37 cellular contexts compared by ENCODE assay signal in the genomic region with DNA sequence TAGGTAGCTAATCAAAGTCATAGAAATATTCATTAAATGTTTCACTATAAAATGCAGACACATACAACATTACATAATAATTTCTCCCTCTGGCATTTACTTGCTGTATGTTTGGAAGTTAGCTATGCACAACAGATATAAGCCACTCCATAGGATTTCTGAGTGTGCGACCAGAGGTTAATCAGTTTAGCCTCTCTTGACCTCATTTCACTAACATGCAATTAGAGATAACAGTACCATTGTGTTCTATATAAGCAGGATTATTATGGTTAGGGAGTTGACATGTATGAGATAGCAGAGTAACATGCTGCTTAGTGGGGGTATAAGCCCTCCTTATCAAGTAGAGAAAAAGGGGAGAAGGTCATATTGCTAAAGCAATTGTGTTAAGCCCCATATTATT. TPM values are rescaled to one million over a fixed set of nuclear protein-coding genes. Genes with fewer than 3 reads are reported as not detected.
"Had no signal": no experiment of that assay in that cellular context is flagged by ENCODE, and none has a peak within 500 bp of the region (broad histone marks: within the 10 kb centered on the region; RNA-seq: fewer than 3 reads in every experiment).

No MANE protein-coding gene starts in this region.

- H3K4me1 Mint-ChIP-seq: activated CD4-positive, alpha-beta T cell treated with anti-CD3 and anti-CD28 coated beads for 36 hours; activated CD4-positive, alpha-beta T cell treated with anti-CD3 and anti-CD28 coated beads, Interleukin-2, amount 10 ng/mL, durations not matched to agents 24 days and 14 days; activated naive CD4-positive, alpha-beta T cell treated with anti-CD3 and anti-CD28 coated beads, Interleukin-2, amount 10 ng/mL, durations not matched to agents 7 days and 5 days had no signal

- FAIRE-seq: astrocyte, bronchial epithelial cell, colon had no signal

- H3K27me3 Mint-ChIP-seq: activated CD4-positive, alpha-beta memory T cell treated with anti-CD3 and anti-CD28 coated beads for 36 hours; activated CD4-positive, alpha-beta T cell treated with anti-CD3 and anti-CD28 coated beads for 36 hours; activated CD4-positive, alpha-beta T cell treated with anti-CD3 and anti-CD28 coated beads, Interleukin-2, amount 10 ng/mL, durations not matched to agents 24 days and 14 days; activated CD8-positive, alpha-beta memory T cell treated with anti-CD3 and anti-CD28 coated beads, Interleukin-2, amount 10 ng/mL, durations not matched to agents 7 days and 5 days; activated naive CD4-positive, alpha-beta T cell treated with anti-CD3 and anti-CD28 coated beads, Interleukin-2, amount 10 ng/mL, durations not matched to agents 7 days and 5 days; activated naive CD8-positive, alpha-beta T cell treated with anti-CD3 and anti-CD28 coated beads, Interleukin-2, amount 10 ng/mL, durations not matched to agents 7 days and 5 days; activated T-cell treated with anti-CD3 and anti-CD28 coated beads, Interleukin-2, amount 50 U/mL, for 24 hours; effector memory CD8-positive, alpha-beta T cell had no signal

- H3K27ac Mint-ChIP-seq: activated CD4-positive, alpha-beta memory T cell treated with anti-CD3 and anti-CD28 coated beads for 36 hours; activated CD4-positive, alpha-beta T cell treated with anti-CD3 and anti-CD28 coated beads for 36 hours; activated CD4-positive, alpha-beta T cell treated with anti-CD3 and anti-CD28 coated beads, Interleukin-2, amount 10 ng/mL, durations not matched to agents 24 days and 14 days; activated CD8-positive, alpha-beta memory T cell treated with anti-CD3 and anti-CD28 coated beads, Interleukin-2, amount 10 ng/mL, durations not matched to agents 7 days and 5 days; activated CD8-positive, alpha-beta T cell treated with anti-CD3 and anti-CD28 coated beads, Interleukin-2, amount 10 ng/mL, durations not matched to agents 7 days and 5 days; activated naive CD4-positive, alpha-beta T cell treated with anti-CD3 and anti-CD28 coated beads, Interleukin-2, amount 10 ng/mL, durations not matched to agents 7 days and 5 days; activated naive CD4-positive, alpha-beta T cell treated with anti-CD3 and anti-CD28 coated beads, Interleukin-2, amount 50 U/mL, for 72 hours; activated T-cell treated with anti-CD3 and anti-CD28 coated beads, Interleukin-2, amount 50 U/mL, for 24 hours; activated T-cell treated with anti-CD3 and anti-CD28 coated beads, Interleukin-2, amount 50 U/mL, for 72 hours had no signal

- H3K27ac ChIP-seq: brain microvascular endothelial cell, esophagus squamous epithelium, gastroesophageal sphincter, heart right ventricle, hepatocyte had no signal

- H3K9me3 Mint-ChIP-seq: activated CD4-positive, alpha-beta memory T cell treated with anti-CD3 and anti-CD28 coated beads for 36 hours; activated CD4-positive, alpha-beta T cell treated with anti-CD3 and anti-CD28 coated beads, Interleukin-2, amount 10 ng/mL, durations not matched to agents 24 days and 14 days; activated naive CD4-positive, alpha-beta T cell treated with anti-CD3 and anti-CD28 coated beads, Interleukin-2, amount 10 ng/mL, durations not matched to agents 7 days and 5 days; activated naive CD4-positive, alpha-beta T cell treated with anti-CD3 and anti-CD28 coated beads, Interleukin-2, amount 50 U/mL, for 72 hours; activated naive CD8-positive, alpha-beta T cell treated with anti-CD3 and anti-CD28 coated beads, Interleukin-2, amount 10 ng/mL, durations not matched to agents 7 days and 5 days; activated T-cell treated with anti-CD3 and anti-CD28 coated beads, Interleukin-2, amount 50 U/mL, for 24 hours; activated T-cell treated with anti-CD3 and anti-CD28 coated beads, Interleukin-2, amount 50 U/mL, for 72 hours; effector memory CD8-positive, alpha-beta T cell had no signal

- H3K4me3 ChIP-seq: esophagus squamous epithelium, gastroesophageal sphincter, heart right ventricle, hepatocyte had no signal

- H3K27me3 ChIP-seq: brain microvascular endothelial cell, esophagus squamous epithelium, gastroesophageal sphincter, heart right ventricle, hepatocyte had no signal

- H3K4me3 Mint-ChIP-seq: activated CD4-positive, alpha-beta memory T cell treated with anti-CD3 and anti-CD28 coated beads for 36 hours; activated CD4-positive, alpha-beta T cell treated with anti-CD3 and anti-CD28 coated beads for 36 hours; activated CD4-positive, alpha-beta T cell treated with anti-CD3 and anti-CD28 coated beads, Interleukin-2, amount 10 ng/mL, durations not matched to agents 24 days and 14 days; activated CD8-positive, alpha-beta memory T cell treated with anti-CD3 and anti-CD28 coated beads, Interleukin-2, amount 10 ng/mL, durations not matched to agents 7 days and 5 days; activated CD8-positive, alpha-beta T cell treated with anti-CD3 and anti-CD28 coated beads, Interleukin-2, amount 10 ng/mL, durations not matched to agents 7 days and 5 days; activated naive CD4-positive, alpha-beta T cell treated with anti-CD3 and anti-CD28 coated beads, Interleukin-2, amount 10 ng/mL, durations not matched to agents 7 days and 5 days; activated naive CD8-positive, alpha-beta T cell treated with anti-CD3 and anti-CD28 coated beads, Interleukin-2, amount 10 ng/mL, durations not matched to agents 7 days and 5 days; activated T-cell treated with anti-CD3 and anti-CD28 coated beads, Interleukin-2, amount 50 U/mL, for 24 hours; activated T-cell treated with anti-CD3 and anti-CD28 coated beads, Interleukin-2, amount 50 U/mL, for 72 hours; effector memory CD8-positive, alpha-beta T cell had no signal

- H3K9me3 ChIP-seq: esophagus squamous epithelium, gastroesophageal sphincter, heart right ventricle had no signal

- DNase-seq: activated CD4-positive, alpha-beta memory T cell treated with anti-CD3 and anti-CD28 coated beads for 36 hours; activated CD4-positive, alpha-beta T cell treated with anti-CD3 and anti-CD28 coated beads for 36 hours; activated CD4-positive, alpha-beta T cell treated with anti-CD3 and anti-CD28 coated beads, Interleukin-2, amount 10 ng/mL, durations not matched to agents 24 days and 14 days; activated CD4-positive, CD25-positive, alpha-beta regulatory T cell; activated CD4-positive, CD25-positive, alpha-beta regulatory T cell treated with anti-CD3 and anti-CD28 coated beads, Interleukin-2, amount 50 U/mL, for 72 hours; activated CD8-positive, alpha-beta memory T cell treated with anti-CD3 and anti-CD28 coated beads, Interleukin-2, amount 10 ng/mL, durations not matched to agents 7 days and 5 days; activated CD8-positive, alpha-beta memory T cell treated with anti-CD3 and anti-CD28 coated beads, Interleukin-2, amount 50 U/mL, for 4 hours; activated CD8-positive, alpha-beta T cell treated with anti-CD3 and anti-CD28 coated beads, Interleukin-2, amount 10 ng/mL, durations not matched to agents 7 days and 5 days; activated gamma-delta T cell; activated naive CD4-positive, alpha-beta T cell; activated naive CD4-positive, alpha-beta T cell treated with anti-CD3 and anti-CD28 coated beads, Interleukin-2, amount 10 ng/mL, durations not matched to agents 7 days and 5 days; activated naive CD8-positive, alpha-beta T cell treated with anti-CD3 and anti-CD28 coated beads, Interleukin-2, amount 10 ng/mL, durations not matched to agents 7 days and 5 days; activated T-cell treated with anti-CD3 and anti-CD28 coated beads, Interleukin-2, amount 50 U/mL, for 24 hours; activated T-cell treated with anti-CD3 and anti-CD28 coated beads, Interleukin-2, amount 50 U/mL, for 72 hours; amniotic stem cell; anterior cingulate cortex; brain microvascular endothelial cell; caudate nucleus; cortex of kidney; dermis blood vessel endothelial cell; effector CD4-positive, alpha-beta T cell; effector memory CD8-positive, alpha-beta T cell; esophagus squamous epithelium; foreskin melanocyte; heart right ventricle; T-helper 2 cell had no signal

- ATAC-seq: activated CD4-positive, alpha-beta T cell treated with anti-CD3 and anti-CD28 coated beads for 36 hours; activated CD8-positive, alpha-beta memory T cell treated with anti-CD3 and anti-CD28 coated beads, Interleukin-2, amount 10 ng/mL, durations not matched to agents 7 days and 5 days; activated CD8-positive, alpha-beta T cell treated with anti-CD3 and anti-CD28 coated beads, Interleukin-2, amount 10 ng/mL, durations not matched to agents 7 days and 5 days; activated naive CD4-positive, alpha-beta T cell treated with anti-CD3 and anti-CD28 coated beads, Interleukin-2, amount 50 U/mL, for 72 hours; activated T-cell treated with anti-CD3 and anti-CD28 coated beads, Interleukin-2, amount 50 U/mL, for 72 hours; effector memory CD8-positive, alpha-beta T cell; gastroesophageal sphincter; heart right ventricle had no signal

- H3K4me1 ChIP-seq: esophagus squamous epithelium, gastroesophageal sphincter, heart right ventricle had no signal

RNA-seq across cellular contexts. Expression of a gene that starts 48.2 kb away (rescaled TPM):
- total RNA-seq: activated CD4-positive, alpha-beta memory T cell treated with anti-CD3 and anti-CD28 coated beads for 36 hours; activated CD4-positive, alpha-beta T cell treated with anti-CD3 and anti-CD28 coated beads for 36 hours; activated CD4-positive, alpha-beta T cell treated with anti-CD3 and anti-CD28 coated beads, Interleukin-2, amount 10 ng/mL, durations not matched to agents 24 days and 14 days; activated CD8-positive, alpha-beta memory T cell treated with anti-CD3 and anti-CD28 coated beads for 36 hours; activated CD8-positive, alpha-beta memory T cell treated with anti-CD3 and anti-CD28 coated beads, Interleukin-2, amount 10 ng/mL, durations not matched to agents 7 days and 5 days; activated CD8-positive, alpha-beta T cell treated with anti-CD3 and anti-CD28 coated beads, Interleukin-2, amount 10 ng/mL, durations not matched to agents 7 days and 5 days; activated naive CD4-positive, alpha-beta T cell treated with anti-CD3 and anti-CD28 coated beads, Interleukin-2, amount 50 U/mL, for 72 hours; activated naive CD8-positive, alpha-beta T cell treated with anti-CD3 and anti-CD28 coated beads, Interleukin-2, amount 10 ng/mL, durations not matched to agents 7 days and 5 days; activated T-cell treated with anti-CD3 and anti-CD28 coated beads, Interleukin-2, amount 50 U/mL, for 72 hours; astrocyte; chondrocyte; dermis blood vessel endothelial cell; fibroblast of lung; fibroblast of villous mesenchyme; gastroesophageal sphincter; glomerular endothelial cell; heart right ventricle; hepatocyte had no signal
- polyA plus RNA-seq: fibroblast of lung, heart right ventricle, hepatocyte had no signal
